Comparison of ENCODE assay signal across 12 cellular contexts in the genomic region with DNA sequence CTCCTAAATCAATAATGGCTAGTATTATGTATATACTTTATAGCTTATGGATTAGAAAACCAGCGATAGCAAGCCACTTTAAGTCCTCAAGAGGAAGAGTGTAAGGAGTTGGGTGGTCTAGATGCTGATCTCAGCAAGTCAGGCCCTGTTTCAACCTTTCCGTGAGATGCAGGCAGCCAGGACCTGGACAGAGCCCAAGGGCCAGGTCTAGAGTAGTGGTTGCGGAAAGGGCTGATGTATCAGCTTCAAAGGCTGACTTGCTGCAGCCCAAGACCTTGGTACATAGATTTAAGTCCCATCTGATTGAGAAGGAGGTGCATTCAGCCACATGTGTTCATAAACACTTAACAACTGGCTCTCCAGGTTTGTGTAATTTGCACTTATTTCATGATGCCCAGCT. TPM values are rescaled to one million over a fixed set of nuclear protein-coding genes. Genes with fewer than 3 reads are reported as not detected.
DNase-seq lines count a peak whose midpoint lies in the region; ATAC-seq and TF ChIP-seq lines count a peak whose summit lies in the region.
"Had no signal": no experiment of that assay in that cellular context is flagged by ENCODE, and none has a peak within 500 bp of the region (broad histone marks: within the 10 kb centered on the region; RNA-seq: fewer than 3 reads in every experiment).

No MANE protein-coding gene starts in this region.

- no peak overlapping the region for H2AFZ ChIP-seq in mammary epithelial cell (ENCODE audit: low read depth, low read length)

- H4K20me1 ChIP-seq in DOHH2 (ENCODE audit: control insufficient read depth, insufficient read depth, low read depth, low read length) (no peaks in the 10 kb centered on the region), mammary epithelial cell (ENCODE audit: insufficient read depth, low read length) (no peaks in the 10 kb centered on the region)

- H3K27me3 ChIP-seq in DOHH2 (ENCODE audit: control insufficient read depth, low read length) (no peaks in the 10 kb centered on the region), mammary epithelial cell (ENCODE audit: insufficient read depth, low read length) (no peaks in the 10 kb centered on the region)
- no peaks in the 10 kb centered on the region for H3K27me3 ChIP-seq in effector memory CD4-positive, alpha-beta T cell (replicated peaks; ENCODE audit: control insufficient read depth, insufficient read depth, low read length, poor library complexity, severe bottlenecking)
- H3K27me3 ChIP-seq: uterus had no signal

- H3K79me2 ChIP-seq in DOHH2 (ENCODE audit: control insufficient read depth, low read length): peaks cover 86% of the 10 kb centered on the region
- no peaks in the 10 kb centered on the region for H3K79me2 ChIP-seq in mammary epithelial cell (ENCODE audit: insufficient read depth, low read length)

- dilution Hi-C loops in mammary epithelial cell (cut with HindIII; ENCODE audit: low sequenced_read_pairs): loop anchor here (5.0 kb wide), 1 partner anchor 40 kb away; no protein-coding TSS in a partner anchor

- 94% methylated on average over 3 of the region's 3 CpGs for WGBS in mammary epithelial cell (ENCODE audit: low coverage, missing lambda C conversion rate)

- no peak for TF ChIP-seq CTCF in DOHH2 (IDR thresholded peaks at IDR 0.05; ENCODE audit: low read depth, low read length, poor library complexity, severe bottlenecking)
- TF ChIP-seq CTCF in NB4 (IDR thresholded peaks at IDR 0.05; ENCODE audit: low read depth, low read length): no peak
- no peak for TF ChIP-seq CTCF in mammary epithelial cell (conservative IDR thresholded peaks at IDR 0.05 in 1 of 2, IDR thresholded peaks at IDR 0.05 in 1 of 2; ENCODE audit: extremely low read depth in 1 of 2, insufficient read depth in 1 of 2, low read depth in 1 of 2, low read length in 2 of 2)

- H3K4me3 ChIP-seq in DOHH2 (ENCODE audit: low read length): peak overlapping the region; percentile 71
- H3K4me3 ChIP-seq in NB4 (ENCODE audit: low read depth, low read length): no peak overlapping the region
- H3K4me3 ChIP-seq in effector memory CD4-positive, alpha-beta T cell (ENCODE audit: insufficient read depth, low read depth, low read length, poor library complexity, severe bottlenecking): peak overlapping the region; percentile 30
- no peak overlapping the region for H3K4me3 ChIP-seq in skin epidermis
- H3K4me3 ChIP-seq in mammary epithelial cell (replicated peaks in 1 of 3; ENCODE audit: insufficient read depth in 1 of 3, low read depth in 2 of 3, low read length in 3 of 3): no peak overlapping the region
- H3K4me3 ChIP-seq: cardiac muscle cell, uterus had no signal

- no peaks in the 10 kb centered on the region for H3K9me2 ChIP-seq in DOHH2 (replicated peaks; ENCODE audit: control insufficient read depth, low read length)

- peak; percentile 19 for DNase-seq in NB4 (ENCODE audit: low read depth)
- no peak for DNase-seq in effector memory CD4-positive, alpha-beta T cell
- DNase-seq in NOMO-1 treated with DMSO at 0.1 percent for 48 hours (lab: John Stamatoyannopoulos, UW; ENCODE audit: unreplicated experiment): no peak
- DNase-seq in mammary epithelial cell: no peak
- DNase-seq: NCI-H1694; NCI-H524; stimulated activated CD4-positive, alpha-beta T cell treated with anti-CD3 and anti-CD28 coated beads, Interleukin-2, amount 100 ng/mL, for 48 hours; uterus had no signal

- in situ Hi-C loops in mammary epithelial cell (cut with MboI; ENCODE audit: low sequenced_read_pairs in 2 of 2): no loop called here

- H3K36me3 ChIP-seq in DOHH2 (ENCODE audit: control insufficient read depth, low read length): peaks cover 59% of the 10 kb centered on the region
- no peaks in the 10 kb centered on the region for H3K36me3 ChIP-seq in effector memory CD4-positive, alpha-beta T cell (ENCODE audit: control insufficient read depth, insufficient read depth, low read length)
- no peaks in the 10 kb centered on the region for H3K36me3 ChIP-seq in mammary epithelial cell (ENCODE audit: insufficient read depth, low read length)
- H3K36me3 ChIP-seq: cardiac muscle cell, uterus had no signal

- H3K9me3 ChIP-seq in DOHH2 (ENCODE audit: control insufficient read depth, insufficient read depth, low read length) (no peaks in the 10 kb centered on the region), mammary epithelial cell (replicated peaks; ENCODE audit: insufficient read depth, low read length) (no peaks in the 10 kb centered on the region)
- H3K9me3 ChIP-seq in effector memory CD4-positive, alpha-beta T cell (ENCODE audit: control insufficient read depth, low read length): no peaks in the 10 kb centered on the region
- H3K9me3 ChIP-seq: uterus had no signal

- TF ChIP-seq POLR2A in NB4 (IDR thresholded peaks at IDR 0.05; ENCODE audit: extremely low read depth, insufficient read length): no peak

- intact Hi-C loops in mammary epithelial cell (cut with micrococcal nuclease): no loop called here

- H3K27ac ChIP-seq in DOHH2 (ENCODE audit: low read depth, low read length) (peak overlapping the region; percentile 95), skin epidermis (peak overlapping the region in 13 of 21 experiments; percentile 11 to 94 (median 63)), mammary epithelial cell (ENCODE audit: insufficient read depth, low read depth, low read length) (no peak overlapping the region)
- H3K27ac ChIP-seq in effector memory CD4-positive, alpha-beta T cell (ENCODE audit: insufficient read depth, low read length, poor library complexity, severe bottlenecking): peak overlapping the region; percentile 67
- H3K27ac ChIP-seq: cardiac muscle cell had no signal

- H3K9ac ChIP-seq in mammary epithelial cell (ENCODE audit: insufficient read depth, low read length): no peak overlapping the region

- H3K4me1 ChIP-seq in DOHH2 (ENCODE audit: control insufficient read depth, low read length) (peaks cover 100% of the 10 kb centered on the region), mammary epithelial cell (ENCODE audit: insufficient read depth, low read length) (no peaks in the 10 kb centered on the region)
- peaks cover 96% of the 10 kb centered on the region for H3K4me1 ChIP-seq in effector memory CD4-positive, alpha-beta T cell (ENCODE audit: control insufficient read depth, insufficient read depth, low read length, poor library complexity, severe bottlenecking)
- H3K4me1 ChIP-seq: uterus had no signal

- no TSS peak for BruUV-seq in mammary epithelial cell (replicated peaks; lab: Mats Ljungman, UMichigan)

- H3K4me2 ChIP-seq in DOHH2 (ENCODE audit: low read length) (peak overlapping the region; percentile 95), mammary epithelial cell (ENCODE audit: insufficient read depth, low read depth, low read length) (no peak overlapping the region)

- ATAC-seq in HG02981 (IDR thresholded peaks at IDR 0.05; ENCODE audit: unreplicated experiment): no peak

- peaks cover 29% of the 10 kb centered on the region for H3F3A ChIP-seq in DOHH2 (ENCODE audit: control insufficient read depth, insufficient read depth)

- CTCF ChIA-PET in mammary epithelial cell (lab: Charles Lee; ENCODE audit: low non-redundant PET): no interaction called here

RNA-seq across cellular contexts. Expression of a gene that starts 33.4 kb away (rescaled TPM):
- 1 to 10 TPM in 1 of 2 donors, under 1 TPM in 1; 0.67 to 1.6 TPM for total RNA-seq in mammary epithelial cell
- polyA plus RNA-seq in mammary epithelial cell: 7.1 TPM
- 40.9 TPM for polyA minus RNA-seq in mammary epithelial cell

Comparison
In these comparisons a context has a peak if more than half of its experiments do, and no peak if none do; other contexts are left out.
1. H3K4me3 ChIP-seq: peak in DOHH2 (single experiment) and effector memory CD4-positive, alpha-beta T cell (single experiment); none in NB4 (single experiment), skin epidermis (0 of 7) and mammary epithelial cell (0 of 3).